In genomic region chr4:83062748-83063147, GRCh38 we compare ENCODE assay signal across 26 cellular contexts.
"Had no signal": no experiment of that assay in that cellular context is flagged by ENCODE, and none has a peak within 500 bp of the region (broad histone marks: within the 10 kb centered on the region; RNA-seq: fewer than 3 reads in every experiment).

No MANE protein-coding gene starts in this region.

- H3K27ac Mint-ChIP-seq: activated B cell treated with CpG ODN at 0.5 μM for 24 hours; activated CD4-positive, alpha-beta T cell treated with anti-CD3 and anti-CD28 coated beads for 36 hours; activated naive CD4-positive, alpha-beta T cell treated with anti-CD3 and anti-CD28 coated beads, Interleukin-2, amount 50 U/mL, for 72 hours; activated T-cell treated with anti-CD3 and anti-CD28 coated beads, Interleukin-2, amount 50 U/mL, for 24 hours; activated T-helper 17 cell treated with anti-CD3 and anti-CD28 coated beads, Interleukin-2, amount 50 U/mL, for 72 hours; natural killer cell; stimulated activated naive CD8-positive, alpha-beta T cell treated with anti-CD3 and anti-CD28 coated beads, Interleukin-15, Interleukin-2, amounts not matched to agents 100 ng/mL and 50 ng/mL, for 24 hours had no signal

- H3K27me3 ChIP-seq: adrenal gland, ascending aorta, gastrocnemius medialis, ovary, right atrium auricular region, thyroid gland, upper lobe of right lung had no signal

- H3K27me3 Mint-ChIP-seq: activated B cell treated with CpG ODN at 0.5 μM for 24 hours; activated CD4-positive, alpha-beta T cell treated with anti-CD3 and anti-CD28 coated beads for 36 hours; activated T-cell treated with anti-CD3 and anti-CD28 coated beads, Interleukin-2, amount 50 U/mL, for 24 hours; activated T-helper 17 cell treated with anti-CD3 and anti-CD28 coated beads, Interleukin-2, amount 50 U/mL, for 72 hours; stimulated activated naive CD8-positive, alpha-beta T cell treated with anti-CD3 and anti-CD28 coated beads, Interleukin-15, Interleukin-2, amounts not matched to agents 100 ng/mL and 50 ng/mL, for 24 hours had no signal

- DNase-seq: activated B cell treated with CpG ODN at 0.5 μM for 24 hours; activated CD4-positive, alpha-beta T cell treated with anti-CD3 and anti-CD28 coated beads for 36 hours; activated CD4-positive, alpha-beta T cell treated with anti-CD3 and anti-CD28 coated beads, Interleukin-2, amount 50 U/mL, for 4 hours; activated CD8-positive, alpha-beta memory T cell treated with anti-CD3 and anti-CD28 coated beads for 24 hours; activated CD8-positive, alpha-beta memory T cell treated with anti-CD3 and anti-CD28 coated beads, Interleukin-2, amount 50 U/mL, for 4 hours; activated T-cell treated with anti-CD3 and anti-CD28 coated beads, Interleukin-2, amount 50 U/mL, for 24 hours; adrenal gland; central memory CD4-positive, alpha-beta T cell; effector memory CD4-positive, alpha-beta T cell; gastrocnemius medialis; hypothalamus; left cardiac atrium; midbrain; natural killer cell; ovary; psoas muscle; stimulated activated CD4-positive, alpha-beta T cell treated with anti-CD3 and anti-CD28 coated beads, Interleukin-12 subunit alpha, Interleukin-12 subunit beta, amount 100 ng/mL, for 4 hours; substantia nigra; T1000; thyroid gland; upper lobe of right lung had no signal

- H3K4me1 Mint-ChIP-seq: activated B cell treated with CpG ODN at 0.5 μM for 24 hours; activated CD4-positive, alpha-beta T cell treated with anti-CD3 and anti-CD28 coated beads for 36 hours; activated T-helper 17 cell treated with anti-CD3 and anti-CD28 coated beads, Interleukin-2, amount 50 U/mL, for 72 hours had no signal

- H3K4me3 ChIP-seq: adrenal gland, ascending aorta, gastrocnemius medialis, ovary, psoas muscle, right atrium auricular region, thyroid gland, upper lobe of right lung had no signal

- H3K9me3 Mint-ChIP-seq: activated B cell treated with CpG ODN at 0.5 μM for 24 hours; activated naive CD4-positive, alpha-beta T cell treated with anti-CD3 and anti-CD28 coated beads, Interleukin-2, amount 50 U/mL, for 72 hours; activated T-cell treated with anti-CD3 and anti-CD28 coated beads, Interleukin-2, amount 50 U/mL, for 24 hours; activated T-helper 17 cell treated with anti-CD3 and anti-CD28 coated beads, Interleukin-2, amount 50 U/mL, for 72 hours; natural killer cell; stimulated activated naive CD8-positive, alpha-beta T cell treated with anti-CD3 and anti-CD28 coated beads, Interleukin-15, Interleukin-2, amounts not matched to agents 100 ng/mL and 50 ng/mL, for 24 hours had no signal

- ATAC-seq: activated CD4-positive, alpha-beta T cell treated with anti-CD3 and anti-CD28 coated beads for 36 hours; activated naive CD4-positive, alpha-beta T cell treated with anti-CD3 and anti-CD28 coated beads, Interleukin-2, amount 50 U/mL, for 72 hours; activated T-helper 17 cell treated with anti-CD3 and anti-CD28 coated beads, Interleukin-2, amount 50 U/mL, for 72 hours; gastrocnemius medialis; left cardiac atrium; natural killer cell; psoas muscle; upper lobe of right lung had no signal

- H3K36me3 ChIP-seq: ovary had no signal

- H3K4me1 ChIP-seq: adrenal gland, ascending aorta, gastrocnemius medialis, psoas muscle, right atrium auricular region, thyroid gland, upper lobe of right lung had no signal

- H3K4me3 Mint-ChIP-seq: activated B cell treated with CpG ODN at 0.5 μM for 24 hours; activated CD4-positive, alpha-beta T cell treated with anti-CD3 and anti-CD28 coated beads for 36 hours; activated T-cell treated with anti-CD3 and anti-CD28 coated beads, Interleukin-2, amount 50 U/mL, for 24 hours; activated T-helper 17 cell treated with anti-CD3 and anti-CD28 coated beads, Interleukin-2, amount 50 U/mL, for 72 hours; natural killer cell; stimulated activated naive CD8-positive, alpha-beta T cell treated with anti-CD3 and anti-CD28 coated beads, Interleukin-15, Interleukin-2, amounts not matched to agents 100 ng/mL and 50 ng/mL, for 24 hours had no signal

- H3K27ac ChIP-seq: adrenal gland, ascending aorta, gastrocnemius medialis, ovary, psoas muscle, right atrium auricular region, thyroid gland, upper lobe of right lung had no signal

- H3K9me3 ChIP-seq: adrenal gland, ascending aorta, gastrocnemius medialis, ovary, psoas muscle, right atrium auricular region, thyroid gland, upper lobe of right lung had no signal
